ENCODE assay signal across 2 cellular contexts in the genomic region with DNA sequence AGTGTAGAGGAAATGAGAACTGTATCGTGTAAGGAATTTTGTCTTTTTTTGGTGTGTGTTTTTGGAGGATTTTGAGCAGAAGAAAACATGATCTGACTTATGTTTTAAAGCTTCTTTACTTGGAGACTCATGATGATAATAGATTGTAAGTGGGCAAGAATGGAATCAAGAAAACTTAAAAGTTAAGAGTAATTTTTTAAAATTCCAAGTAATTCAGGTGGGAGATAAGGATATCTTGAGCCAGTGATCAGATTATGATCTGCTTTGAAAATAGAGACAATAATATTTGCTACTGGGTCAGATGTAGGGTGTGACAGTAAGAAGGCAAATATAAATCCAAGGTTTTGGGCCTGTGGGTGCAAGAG.
TF ChIP-seq lines count a peak whose summit lies in the region.

No MANE protein-coding gene starts in this region.

TF ChIP-seq in SK-N-SH, 30 proteins besides CTCF, POLR2A, EP300 and RAD21 (continued from another document):
- TF ChIP-seq, protein P1, sequence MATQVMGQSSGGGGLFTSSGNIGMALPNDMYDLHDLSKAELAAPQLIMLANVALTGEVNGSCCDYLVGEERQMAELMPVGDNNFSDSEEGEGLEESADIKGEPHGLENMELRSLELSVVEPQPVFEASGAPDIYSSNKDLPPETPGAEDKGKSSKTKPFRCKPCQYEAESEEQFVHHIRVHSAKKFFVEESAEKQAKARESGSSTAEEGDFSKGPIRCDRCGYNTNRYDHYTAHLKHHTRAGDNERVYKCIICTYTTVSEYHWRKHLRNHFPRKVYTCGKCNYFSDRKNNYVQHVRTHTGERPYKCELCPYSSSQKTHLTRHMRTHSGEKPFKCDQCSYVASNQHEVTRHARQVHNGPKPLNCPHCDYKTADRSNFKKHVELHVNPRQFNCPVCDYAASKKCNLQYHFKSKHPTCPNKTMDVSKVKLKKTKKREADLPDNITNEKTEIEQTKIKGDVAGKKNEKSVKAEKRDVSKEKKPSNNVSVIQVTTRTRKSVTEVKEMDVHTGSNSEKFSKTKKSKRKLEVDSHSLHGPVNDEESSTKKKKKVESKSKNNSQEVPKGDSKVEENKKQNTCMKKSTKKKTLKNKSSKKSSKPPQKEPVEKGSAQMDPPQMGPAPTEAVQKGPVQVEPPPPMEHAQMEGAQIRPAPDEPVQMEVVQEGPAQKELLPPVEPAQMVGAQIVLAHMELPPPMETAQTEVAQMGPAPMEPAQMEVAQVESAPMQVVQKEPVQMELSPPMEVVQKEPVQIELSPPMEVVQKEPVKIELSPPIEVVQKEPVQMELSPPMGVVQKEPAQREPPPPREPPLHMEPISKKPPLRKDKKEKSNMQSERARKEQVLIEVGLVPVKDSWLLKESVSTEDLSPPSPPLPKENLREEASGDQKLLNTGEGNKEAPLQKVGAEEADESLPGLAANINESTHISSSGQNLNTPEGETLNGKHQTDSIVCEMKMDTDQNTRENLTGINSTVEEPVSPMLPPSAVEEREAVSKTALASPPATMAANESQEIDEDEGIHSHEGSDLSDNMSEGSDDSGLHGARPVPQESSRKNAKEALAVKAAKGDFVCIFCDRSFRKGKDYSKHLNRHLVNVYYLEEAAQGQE (IDR thresholded peaks at IDR 0.05; ENCODE audit: low read depth, low read length), result no peak
- TF ChIP-seq RXRA (IDR thresholded peaks at IDR 0.05; ENCODE audit: borderline replicate concordance, low read depth) (no peak), FOSL2 (IDR thresholded peaks at IDR 0.05; ENCODE audit: borderline replicate concordance, low read depth) (no peak), JUND (IDR thresholded peaks at IDR 0.05) (no peak), TAF1 (IDR thresholded peaks at IDR 0.05; ENCODE audit: borderline replicate concordance, low read depth, low read length) (no peak), CHD2 (IDR thresholded peaks at IDR 0.05; ENCODE audit: low read length, partially characterized antibody) (no peak), RFX5 (IDR thresholded peaks at IDR 0.05; ENCODE audit: low read length) (no peak), SIN3A (IDR thresholded peaks at IDR 0.05; ENCODE audit: borderline replicate concordance, low read depth, low read length) (no peak)
- TF ChIP-seq, protein P2, sequence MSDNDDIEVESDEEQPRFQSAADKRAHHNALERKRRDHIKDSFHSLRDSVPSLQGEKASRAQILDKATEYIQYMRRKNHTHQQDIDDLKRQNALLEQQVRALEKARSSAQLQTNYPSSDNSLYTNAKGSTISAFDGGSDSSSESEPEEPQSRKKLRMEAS (IDR thresholded peaks at IDR 0.05; ENCODE audit: low read depth), result no peak

TF ChIP-seq in SK-N-SH treated with all-trans-retinoic acid at 6 μM for 48 hours, 23 proteins besides CTCF, POLR2A, EP300 and RAD21 (continued from another document):
- no peak for TF ChIP-seq GLIS3 (CRISPR knock-in tag; IDR thresholded peaks at IDR 0.05)
- TF ChIP-seq, protein P3, sequence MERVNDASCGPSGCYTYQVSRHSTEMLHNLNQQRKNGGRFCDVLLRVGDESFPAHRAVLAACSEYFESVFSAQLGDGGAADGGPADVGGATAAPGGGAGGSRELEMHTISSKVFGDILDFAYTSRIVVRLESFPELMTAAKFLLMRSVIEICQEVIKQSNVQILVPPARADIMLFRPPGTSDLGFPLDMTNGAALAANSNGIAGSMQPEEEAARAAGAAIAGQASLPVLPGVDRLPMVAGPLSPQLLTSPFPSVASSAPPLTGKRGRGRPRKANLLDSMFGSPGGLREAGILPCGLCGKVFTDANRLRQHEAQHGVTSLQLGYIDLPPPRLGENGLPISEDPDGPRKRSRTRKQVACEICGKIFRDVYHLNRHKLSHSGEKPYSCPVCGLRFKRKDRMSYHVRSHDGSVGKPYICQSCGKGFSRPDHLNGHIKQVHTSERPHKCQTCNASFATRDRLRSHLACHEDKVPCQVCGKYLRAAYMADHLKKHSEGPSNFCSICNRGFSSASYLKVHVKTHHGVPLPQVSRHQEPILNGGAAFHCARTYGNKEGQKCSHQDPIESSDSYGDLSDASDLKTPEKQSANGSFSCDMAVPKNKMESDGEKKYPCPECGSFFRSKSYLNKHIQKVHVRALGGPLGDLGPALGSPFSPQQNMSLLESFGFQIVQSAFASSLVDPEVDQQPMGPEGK (CRISPR knock-in tag; IDR thresholded peaks at IDR 0.05; ENCODE audit: borderline replicate concordance), result no peak
- TF ChIP-seq RARB (CRISPR knock-in tag; IDR thresholded peaks at IDR 0.05), result no peak
- TF ChIP-seq, protein P4, sequence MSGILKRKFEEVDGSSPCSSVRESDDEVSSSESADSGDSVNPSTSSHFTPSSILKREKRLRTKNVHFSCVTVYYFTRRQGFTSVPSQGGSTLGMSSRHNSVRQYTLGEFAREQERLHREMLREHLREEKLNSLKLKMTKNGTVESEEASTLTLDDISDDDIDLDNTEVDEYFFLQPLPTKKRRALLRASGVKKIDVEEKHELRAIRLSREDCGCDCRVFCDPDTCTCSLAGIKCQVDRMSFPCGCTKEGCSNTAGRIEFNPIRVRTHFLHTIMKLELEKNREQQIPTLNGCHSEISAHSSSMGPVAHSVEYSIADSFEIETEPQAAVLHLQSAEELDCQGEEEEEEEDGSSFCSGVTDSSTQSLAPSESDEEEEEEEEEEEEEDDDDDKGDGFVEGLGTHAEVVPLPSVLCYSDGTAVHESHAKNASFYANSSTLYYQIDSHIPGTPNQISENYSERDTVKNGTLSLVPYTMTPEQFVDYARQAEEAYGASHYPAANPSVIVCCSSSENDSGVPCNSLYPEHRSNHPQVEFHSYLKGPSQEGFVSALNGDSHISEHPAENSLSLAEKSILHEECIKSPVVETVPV (CRISPR knock-in tag; IDR thresholded peaks at IDR 0.05), result no peak
- no peak for TF ChIP-seq ZFP3 (CRISPR knock-in tag; IDR thresholded peaks at IDR 0.05)
- TF ChIP-seq TOX (CRISPR knock-in tag; IDR thresholded peaks at IDR 0.05; ENCODE audit: borderline replicate concordance), result no peak
TF ChIP-seq in SK-N-SH treated with all-trans-retinoic acid at 6 μM for 48 hours: peak in this region for 0.
